Comparison of ENCODE assay signal across 11 cellular contexts in genomic region chr18:27298215-27298804, GRCh38.
DNase-seq lines count a peak whose midpoint lies in the region; ATAC-seq, FAIRE-seq and TF ChIP-seq lines count a peak whose summit lies in the region.
"Had no signal": no experiment of that assay in that cellular context is flagged by ENCODE, and none has a peak within 500 bp of the region (broad histone marks: within the 10 kb centered on the region; RNA-seq: fewer than 3 reads in every experiment).

No MANE protein-coding gene starts in this region.

- CTCF ChIA-PET in A673 (lab: Charles Lee) = no interaction called here

- no peaks in the 10 kb centered on the region for H3K27me3 ChIP-seq in A673 (replicated peaks; ENCODE audit: insufficient read depth, low read depth, low read length, poor library complexity)
- H3K27me3 ChIP-seq: SJCRH30 had no signal

- in situ Hi-C loops in KBM-7 (cut with MboI; ENCODE audit: low pct_unique_long_range_greater_than_20kb, low sequenced_read_pairs) = no loop called here

- no peaks in the 10 kb centered on the region for H3K9me3 ChIP-seq in A673 (ENCODE audit: low read depth, low read length, poor library complexity, severe bottlenecking)
- H3K9me3 ChIP-seq: SJCRH30 had no signal

- intact Hi-C loops in A673 (cut with micrococcal nuclease; ENCODE audit: unreplicated experiment) = no loop called here

- H3K4me1 ChIP-seq in A673 (ENCODE audit: insufficient read depth, low read length, poor library complexity, severe bottlenecking) = no peaks in the 10 kb centered on the region
- H3K4me1 ChIP-seq: SJCRH30 had no signal

- TF ChIP-seq CTCF in A673 (conservative IDR thresholded peaks at IDR 0.05; ENCODE audit: low read depth, low read length) = no peak

- peak; percentile 10 for DNase-seq in A673 (ENCODE audit: low spot score)
- peak; percentile 1 for DNase-seq in HS-5 (ENCODE audit: low read depth)
- peak; percentile 27 for DNase-seq in RKO (ENCODE audit: low spot score)
- DNase-seq in iPS-NIHi7 (ENCODE audit: extremely low spot score) = peak; percentile 47
- no peak for DNase-seq in NCI-H2227 (lab: John Stamatoyannopoulos, UW; ENCODE audit: unreplicated experiment)
- DNase-seq in frontal cortex (ENCODE audit: low spot score in 2 of 2) = no peak
- no peak for DNase-seq in KBM-7
- DNase-seq: activated CD8-positive, alpha-beta memory T cell treated with anti-CD3 and anti-CD28 coated beads, Interleukin-2, amount 50 U/mL, for 48 hours; CD8-positive, alpha-beta T cell had no signal

- no peak overlapping the region for H3K4me3 ChIP-seq in A673 (ENCODE audit: low read depth, low read length, poor library complexity, severe bottlenecking)
- H3K4me3 ChIP-seq: SJCRH30 had no signal

- no peak for FAIRE-seq in frontal cortex (lab: Jason Lieb, UNC)

- no peaks in the 10 kb centered on the region for H3K36me3 ChIP-seq in A673 (ENCODE audit: insufficient read depth, low read length, poor library complexity, severe bottlenecking)
- H3K36me3 ChIP-seq: SJCRH30 had no signal

- no peak for ATAC-seq in GM18907 (IDR thresholded peaks at IDR 0.05; ENCODE audit: unreplicated experiment)
- ATAC-seq: CD8-positive, alpha-beta T cell had no signal

- POLR2A ChIA-PET in A673 (lab: Charles Lee; ENCODE audit: low non-redundant PET) = no interaction called here

- BruUV-seq in A673 (replicated peaks; lab: Mats Ljungman, UMichigan) = no TSS peak

- no peak overlapping the region for H3K27ac ChIP-seq in A673 (ENCODE audit: low read depth, low read length, poor library complexity, severe bottlenecking)
- H3K27ac ChIP-seq: SJCRH30 had no signal

Comparison
In these comparisons a context has a peak if more than half of its experiments do, and no peak if none do; other contexts are left out.
1. DNase-seq: peak in A673 (single experiment), HS-5 (single experiment), RKO (single experiment) and iPS-NIHi7 (single experiment); none in NCI-H2227 (single experiment), frontal cortex (0 of 2) and KBM-7 (single experiment).